28 cellular contexts compared by ENCODE assay signal in genomic region chr5:74526111-74526510, GRCh38.
"Had no signal": no experiment of that assay in that cellular context is flagged by ENCODE, and none has a peak within 500 bp of the region (broad histone marks: within the 10 kb centered on the region; RNA-seq: fewer than 3 reads in every experiment).

No MANE protein-coding gene starts in this region.

- H3K36me3 ChIP-seq: colonic mucosa, esophagus muscularis mucosa, esophagus squamous epithelium, gastrocnemius medialis, gastroesophageal sphincter, heart left ventricle, heart right ventricle had no signal

- H3K27me3 ChIP-seq: colonic mucosa, dorsolateral prefrontal cortex, esophagus muscularis mucosa, esophagus squamous epithelium, foreskin keratinocyte, gastrocnemius medialis, gastroesophageal sphincter, heart left ventricle, heart right ventricle, hepatocyte had no signal

- H3K4me3 Mint-ChIP-seq: dendritic cell treated with granulocyte-macrophage colony-stimulating factor and Interleukin-4, amounts not matched to agents 40 ng/mL and 50 ng/mL, for 4 days; effector memory CD8-positive, alpha-beta T cell had no signal

- H3K27ac Mint-ChIP-seq: dendritic cell treated with granulocyte-macrophage colony-stimulating factor and Interleukin-4, amounts not matched to agents 40 ng/mL and 50 ng/mL, for 4 days; effector memory CD8-positive, alpha-beta T cell had no signal

- H3K27ac ChIP-seq: colonic mucosa, coronary artery, dorsolateral prefrontal cortex, epithelial cell of prostate, esophagus muscularis mucosa, esophagus squamous epithelium, foreskin keratinocyte, gastrocnemius medialis, gastroesophageal sphincter, heart left ventricle, heart right ventricle, hepatocyte had no signal

- H3K4me3 ChIP-seq: colonic mucosa, coronary artery, dorsolateral prefrontal cortex, esophagus muscularis mucosa, esophagus squamous epithelium, gastrocnemius medialis, gastroesophageal sphincter, heart left ventricle, heart right ventricle, hepatocyte had no signal

- H3K9me3 ChIP-seq: colonic mucosa, esophagus muscularis mucosa, gastrocnemius medialis, gastroesophageal sphincter had no signal

- H3K4me1 ChIP-seq: colonic mucosa, esophagus squamous epithelium, foreskin keratinocyte, gastrocnemius medialis, gastroesophageal sphincter, heart left ventricle, heart right ventricle had no signal

- ATAC-seq: effector memory CD8-positive, alpha-beta T cell; esophagus mucosa; foreskin keratinocyte; gastrocnemius medialis; gastroesophageal sphincter; heart left ventricle; heart right ventricle had no signal

- H3K27me3 Mint-ChIP-seq: dendritic cell treated with granulocyte-macrophage colony-stimulating factor and Interleukin-4, amounts not matched to agents 40 ng/mL and 50 ng/mL, for 4 days had no signal

- FAIRE-seq: colon, endometrium, endothelial cell of umbilical vein, frontal cortex had no signal

- DNase-seq: colonic mucosa; cortex of kidney; dermis blood vessel endothelial cell; dorsolateral prefrontal cortex; effector CD4-positive, alpha-beta T cell; effector CD8-positive, alpha-beta T cell; effector memory CD4-positive, alpha-beta T cell; effector memory CD8-positive, alpha-beta T cell; erythroblast; esophagus squamous epithelium; foreskin fibroblast; foreskin keratinocyte; gastrocnemius medialis; glutamatergic neuron; head of caudate nucleus; heart left ventricle; heart right ventricle had no signal
